In genomic region chrX:30935985-30936384, GRCh38 we compare ENCODE assay signal across 11 cellular contexts. TPM values are rescaled to one million over a fixed set of nuclear protein-coding genes. Genes with fewer than 3 reads are reported as not detected.
DNase-seq lines count a peak whose midpoint lies in the region; ATAC-seq and TF ChIP-seq lines count a peak whose summit lies in the region.
"Had no signal": no experiment of that assay in that cellular context is flagged by ENCODE, and none has a peak within 500 bp of the region (broad histone marks: within the 10 kb centered on the region; RNA-seq: fewer than 3 reads in every experiment).

No MANE protein-coding gene starts in this region.

- ATAC-seq in GM19452 (IDR thresholded peaks at IDR 0.05; ENCODE audit: unreplicated experiment) (no peak), HG03571 (IDR thresholded peaks at IDR 0.05; ENCODE audit: unreplicated experiment) (no peak), HG02981 (IDR thresholded peaks at IDR 0.05; ENCODE audit: unreplicated experiment) (no peak)
- ATAC-seq: activated CD8-positive, alpha-beta T cell treated with anti-CD3 and anti-CD28 coated beads for 36 hours had no signal

- no peaks in the 10 kb centered on the region for H3K9me3 ChIP-seq in AG04450 (ENCODE audit: control insufficient read depth, insufficient read depth, low read length)

- POLR2A ChIA-PET in AG04450 (lab: Yijun Ruan, JAX) = no interaction called here

- CTCF ChIA-PET in AG04450 (lab: Charles Lee) = interaction anchor here (0.7 to 1.1 kb wide), 2 partner anchors 19 to 201 kb away, joined by 3 read pairs; no protein-coding TSS in a partner anchor

- no peaks in the 10 kb centered on the region for H3K27me3 ChIP-seq in AG04450 (ENCODE audit: control insufficient read depth, insufficient read depth, low read length)

- TF ChIP-seq CTCF in AG04450 (IDR thresholded peaks at IDR 0.05; ENCODE audit: low read depth, low read length) = peak; percentile 31

- DNase-seq in AG04450 (ENCODE audit: low read depth, low spot score) (no peak), HS-5 (ENCODE audit: low read depth) (peak; percentile 0), astrocyte of the hippocampus (ENCODE audit: low read depth, low spot score) (peak; percentile 42), left kidney (ENCODE audit: low read depth, low spot score) (peak; percentile 46), NCI-H2227 treated with DMSO at 0.1 percent for 48 hours (lab: John Stamatoyannopoulos, UW) (no peak)
- DNase-seq: activated CD8-positive, alpha-beta T cell treated with anti-CD3 and anti-CD28 coated beads for 36 hours; NCI-H1436; occipital lobe had no signal

- no peak overlapping the region for H3K4me3 ChIP-seq in AG04450 (ENCODE audit: low read depth, low read length)

- no peak overlapping the region for H3K27ac ChIP-seq in AG04450 (ENCODE audit: low read depth, low read length)

RNA-seq across cellular contexts. Expression of gene TAB3, which starts 46.9 kb away (rescaled TPM):
- polyA plus RNA-seq in AG04450 (2011; rRNA removed) = 11.4 and 14.9 TPM in 2 replicates
- 11.0 and 18.1 TPM in 2 replicates for polyA minus RNA-seq in AG04450 (2011; rRNA and poly(A)+ RNA removed)

Comparison
In these comparisons a context has a peak if more than half of its experiments do, and no peak if none do; other contexts are left out.
1. DNase-seq: peak in HS-5 (single experiment), astrocyte of the hippocampus (single experiment) and left kidney (single experiment); none in AG04450 (single experiment) and NCI-H2227 treated with DMSO at 0.1 percent for 48 hours (single experiment).